ENCODE assay signal across 18 cellular contexts in genomic region chr9:116859763-116860162, GRCh38.
DNase-seq lines count a peak whose midpoint lies in the region; ATAC-seq and TF ChIP-seq lines count a peak whose summit lies in the region.
"Had no signal": no experiment of that assay in that cellular context is flagged by ENCODE, and none has a peak within 500 bp of the region (broad histone marks: within the 10 kb centered on the region; RNA-seq: fewer than 3 reads in every experiment).

No MANE protein-coding gene starts in this region.

- intact Hi-C loops in thyroid gland (cut with DNase I): loop anchor here (5.0 kb wide), 1 partner anchor 122 kb away; no protein-coding TSS in a partner anchor

- no peaks in the 10 kb centered on the region for H3K9me3 Mint-ChIP-seq in chondrocyte (ENCODE audit: low read depth)
- H3K9me3 Mint-ChIP-seq: GM23338; stimulated activated effector memory CD8-positive, alpha-beta T cell treated with anti-CD3 and anti-CD28 coated beads, Interleukin-12 subunit alpha, Interleukin-12 subunit beta, amount 100 ng/mL, for 72 hours had no signal

- H3K27me3 ChIP-seq in thyroid gland: no peaks in the 10 kb centered on the region
- H3K27me3 ChIP-seq: gastrocnemius medialis, ovary, suprapubic skin had no signal

- H3K27ac Mint-ChIP-seq in chondrocyte (ENCODE audit: unreplicated experiment): no peak overlapping the region
- H3K27ac Mint-ChIP-seq: GM23338; natural killer cell treated with Interleukin-12 subunit alpha and Interleukin-12 subunit beta and Interleukin-15 and Interleukin-18, amount 100 ng/mL, for 72 hours; stimulated activated effector memory CD8-positive, alpha-beta T cell treated with anti-CD3 and anti-CD28 coated beads, Interleukin-12 subunit alpha, Interleukin-12 subunit beta, amount 100 ng/mL, for 72 hours had no signal

- TF ChIP-seq CTCF in thyroid gland (IDR thresholded peaks at IDR 0.05) (no peak), chondrocyte (IDR thresholded peaks at IDR 0.05) (no peak)

- TF ChIP-seq POLR2A in thyroid gland (IDR thresholded peaks at IDR 0.05): no peak

- 71 to 92% methylated on average over 2 of the region's 2 CpGs for WGBS in thyroid gland, 2 donors

- no peaks in the 10 kb centered on the region for H3K36me3 Mint-ChIP-seq in chondrocyte (ENCODE audit: low read depth)
- H3K36me3 Mint-ChIP-seq: natural killer cell treated with Interleukin-12 subunit alpha and Interleukin-12 subunit beta and Interleukin-15 and Interleukin-18, amount 100 ng/mL, for 72 hours; stimulated activated effector memory CD8-positive, alpha-beta T cell treated with anti-CD3 and anti-CD28 coated beads, Interleukin-12 subunit alpha, Interleukin-12 subunit beta, amount 100 ng/mL, for 72 hours had no signal

- H3K4me1 Mint-ChIP-seq in chondrocyte (ENCODE audit: low read depth): peaks cover 2% of the 10 kb centered on the region
- H3K4me1 Mint-ChIP-seq: stimulated activated effector memory CD8-positive, alpha-beta T cell treated with anti-CD3 and anti-CD28 coated beads, Interleukin-12 subunit alpha, Interleukin-12 subunit beta, amount 100 ng/mL, for 72 hours had no signal

- H3K4me3 ChIP-seq in thyroid gland (replicated peaks in 1 of 3): no peak overlapping the region
- H3K4me3 ChIP-seq: gastrocnemius medialis, GM23338, ovary, SK-N-MC, suprapubic skin had no signal

- H3K36me3 ChIP-seq in thyroid gland: no peaks in the 10 kb centered on the region
- H3K36me3 ChIP-seq: gastrocnemius medialis, ovary, suprapubic skin had no signal

- H3K27ac ChIP-seq in epithelial cell of prostate (peak overlapping the region; percentile 51), thyroid gland (no peak overlapping the region)
- H3K27ac ChIP-seq: C4-2B, gastrocnemius medialis, ovary, SK-N-MC, suprapubic skin, VCaP had no signal

- no peak for ATAC-seq in HG02970 (IDR thresholded peaks at IDR 0.05; ENCODE audit: low FRiP score, unreplicated experiment)
- ATAC-seq: natural killer cell treated with Interleukin-12 subunit alpha and Interleukin-12 subunit beta and Interleukin-15 and Interleukin-18, amount 100 ng/mL, for 72 hours; stimulated activated effector memory CD8-positive, alpha-beta T cell treated with anti-CD3 and anti-CD28 coated beads, Interleukin-12 subunit alpha, Interleukin-12 subunit beta, amount 100 ng/mL, for 72 hours had no signal

- peaks cover 32% of the 10 kb centered on the region for H3K27me3 Mint-ChIP-seq in chondrocyte (ENCODE audit: low read depth)

- peaks cover 0 to 3% of the 10 kb centered on the region in 2 donors for H3K4me1 ChIP-seq in thyroid gland
- H3K4me1 ChIP-seq: gastrocnemius medialis had no signal

- DNase-seq in NCI-H2171 treated with DMSO at 0.1 percent for 48 hours (lab: John Stamatoyannopoulos, UW) (peak; percentile 59), NCI-H2171 (lab: John Stamatoyannopoulos, UW) (no peak), NCI-H69 (lab: John Stamatoyannopoulos, UW) (peak; percentile 84), epithelial cell of prostate (ENCODE audit: low read depth, low spot score) (peak; percentile 85), thyroid gland (peak; percentile 8 to 30), chondrocyte (ENCODE audit: low spot score) (no peak), hepatic stellate cell (ENCODE audit: low spot score) (no peak)
- DNase-seq: activated effector memory CD4-positive, alpha-beta T cell treated with anti-CD3 and anti-CD28 coated beads, Interleukin-2, amount 50 U/mL, for 16 hours had no signal

- no peaks in the 10 kb centered on the region for H3K9me3 ChIP-seq in thyroid gland
- H3K9me3 ChIP-seq: gastrocnemius medialis, ovary, suprapubic skin had no signal

- no peak overlapping the region for H3K4me3 Mint-ChIP-seq in chondrocyte (ENCODE audit: unreplicated experiment)
- H3K4me3 Mint-ChIP-seq: GM23338; natural killer cell treated with Interleukin-12 subunit alpha and Interleukin-12 subunit beta and Interleukin-15 and Interleukin-18, amount 100 ng/mL, for 72 hours; stimulated activated effector memory CD8-positive, alpha-beta T cell treated with anti-CD3 and anti-CD28 coated beads, Interleukin-12 subunit alpha, Interleukin-12 subunit beta, amount 100 ng/mL, for 72 hours had no signal

Comparison
In these comparisons a context has a peak if more than half of its experiments do, and no peak if none do; other contexts are left out.
1. DNase-seq: peak in NCI-H2171 treated with DMSO at 0.1 percent for 48 hours (single experiment), NCI-H69 (single experiment), epithelial cell of prostate (single experiment) and thyroid gland (2 of 2); none in NCI-H2171 (single experiment), chondrocyte (single experiment) and hepatic stellate cell (single experiment).